Comparison of ENCODE assay signal across 16 cellular contexts in genomic region chr4:25524616-25525146, GRCh38.
"Had no signal": no experiment of that assay in that cellular context is flagged by ENCODE, and none has a peak within 500 bp of the region (broad histone marks: within the 10 kb centered on the region; RNA-seq: fewer than 3 reads in every experiment).

No MANE protein-coding gene starts in this region.

- H3K9me3 ChIP-seq: psoas muscle, right lobe of liver, spleen, suprapubic skin had no signal

- H3K27ac Mint-ChIP-seq: activated naive CD8-positive, alpha-beta T cell treated with anti-CD3 and anti-CD28 coated beads, Interleukin-2, amount 50 U/mL, for 24 hours; natural killer cell treated with Interleukin-12 subunit alpha and Interleukin-12 subunit beta and Interleukin-15 and Interleukin-18, amount 100 ng/mL, for 72 hours; stimulated activated naive CD8-positive, alpha-beta T cell treated with anti-CD3 and anti-CD28 coated beads, Interleukin-15, Interleukin-2, amounts not matched to agents 100 ng/mL and 50 ng/mL, for 24 hours; T-cell had no signal

- H3K4me1 ChIP-seq: psoas muscle, right lobe of liver, spleen, suprapubic skin had no signal

- H3K4me3 ChIP-seq: hepatocyte, psoas muscle, right lobe of liver, spleen, suprapubic skin had no signal

- H3K36me3 ChIP-seq: right lobe of liver, spleen, suprapubic skin had no signal

- H3K27ac ChIP-seq: hepatocyte, psoas muscle, right lobe of liver, spleen, suprapubic skin had no signal

- H3K4me2 ChIP-seq: hepatocyte had no signal

- ATAC-seq: activated naive CD8-positive, alpha-beta T cell treated with anti-CD3 and anti-CD28 coated beads, Interleukin-2, amount 50 U/mL, for 24 hours; natural killer cell treated with Interleukin-12 subunit alpha and Interleukin-12 subunit beta and Interleukin-15 and Interleukin-18, amount 100 ng/mL, for 72 hours; psoas muscle; T-cell had no signal

- H3K79me2 ChIP-seq: hepatocyte had no signal

- H3K27me3 ChIP-seq: hepatocyte, right lobe of liver, spleen, suprapubic skin had no signal

- H3K36me3 Mint-ChIP-seq: natural killer cell treated with Interleukin-12 subunit alpha and Interleukin-12 subunit beta and Interleukin-15 and Interleukin-18, amount 100 ng/mL, for 72 hours; T-cell had no signal

- DNase-seq: activated CD4-positive, CD25-positive, alpha-beta regulatory T cell treated with anti-CD3 and anti-CD28 coated beads, Interleukin-2, amount 50 U/mL, for 72 hours; activated naive CD4-positive, alpha-beta T cell treated with Interleukin-2 at 50 U/mL for 16 hours; activated naive CD8-positive, alpha-beta T cell treated with anti-CD3 and anti-CD28 coated beads, Interleukin-2, amount 50 U/mL, for 24 hours; activated T-cell treated with anti-CD3 and anti-CD28 coated beads for 4 hours; aorta; kidney; psoas muscle; spleen; T-cell; T-helper 9 cell; trophoblast cell had no signal

- H3K4me1 Mint-ChIP-seq: activated naive CD8-positive, alpha-beta T cell treated with anti-CD3 and anti-CD28 coated beads, Interleukin-2, amount 50 U/mL, for 24 hours; T-cell had no signal

- H2AFZ ChIP-seq: hepatocyte had no signal

- H3K9me3 Mint-ChIP-seq: activated naive CD8-positive, alpha-beta T cell treated with anti-CD3 and anti-CD28 coated beads, Interleukin-2, amount 50 U/mL, for 24 hours; natural killer cell treated with Interleukin-12 subunit alpha and Interleukin-12 subunit beta and Interleukin-15 and Interleukin-18, amount 100 ng/mL, for 72 hours; stimulated activated naive CD8-positive, alpha-beta T cell treated with anti-CD3 and anti-CD28 coated beads, Interleukin-15, Interleukin-2, amounts not matched to agents 100 ng/mL and 50 ng/mL, for 24 hours; T-cell had no signal

- H3K4me3 Mint-ChIP-seq: activated naive CD8-positive, alpha-beta T cell treated with anti-CD3 and anti-CD28 coated beads, Interleukin-2, amount 50 U/mL, for 24 hours; natural killer cell treated with Interleukin-12 subunit alpha and Interleukin-12 subunit beta and Interleukin-15 and Interleukin-18, amount 100 ng/mL, for 72 hours; stimulated activated naive CD8-positive, alpha-beta T cell treated with anti-CD3 and anti-CD28 coated beads, Interleukin-15, Interleukin-2, amounts not matched to agents 100 ng/mL and 50 ng/mL, for 24 hours; T-cell had no signal

- FAIRE-seq: kidney had no signal
